Comparison of ENCODE assay signal across 9 cellular contexts in genomic region chr12:104055686-104056388, GRCh38. TPM values are rescaled to one million over a fixed set of nuclear protein-coding genes. Genes with fewer than 3 reads are reported as not detected.
A peak's percentile ranks its signal among the peaks of the same experiment; 100 is the strongest.
DNase-seq lines count a peak whose midpoint lies in the region; ATAC-seq and TF ChIP-seq lines count a peak whose summit lies in the region.
"Had no signal": no experiment of that assay in that cellular context is flagged by ENCODE, and none has a peak within 500 bp of the region (broad histone marks: within the 10 kb centered on the region; RNA-seq: fewer than 3 reads in every experiment).

No MANE protein-coding gene starts in this region.

- POLR2A ChIA-PET in HEK293T (lab: Yijun Ruan, JAX) = interaction anchor here (1.2 kb wide), 1 partner anchor 9 kb away, joined by 3 read pairs; the partner anchor contains the start of gene HCFC2

- DNase-seq in GM04503 (ENCODE audit: low read depth) (peak; percentile 28), NCI-H748 treated with DMSO at 0.1 percent for 48 hours (lab: John Stamatoyannopoulos, UW) (peak; percentile 24), fibroblast of mammary gland (ENCODE audit: low read depth) (peak; percentile 42), pulmonary artery endothelial cell (ENCODE audit: low read depth, low spot score) (peak; percentile 60), HEK293T (ENCODE audit: extremely low spot score) (no peak), middle frontal gyrus (ENCODE audit: extremely low spot score, low spot score) (no peak)
- no peak for DNase-seq in activated CD4-positive, alpha-beta T cell treated with anti-CD3 and anti-CD28 coated beads, Interleukin-2, amount 50 U/mL, for 48 hours
- DNase-seq: cortex of kidney had no signal

- CTCF ChIA-PET in HEK293T (lab: Yijun Ruan, JAX) = no interaction called here

- ATAC-seq in GM21526 (IDR thresholded peaks at IDR 0.05; ENCODE audit: low FRiP score, unreplicated experiment) = no peak

- H3K4me3 ChIP-seq in fibroblast of mammary gland (ENCODE audit: control insufficient read depth, low read depth, low read length) = no peak overlapping the region

- no peak for TF ChIP-seq CTCF in fibroblast of mammary gland (conservative IDR thresholded peaks at IDR 0.05; ENCODE audit: control insufficient read depth, insufficient read depth, low read depth, low read length)

TF ChIP-seq in HEK293T, 16 proteins besides CTCF, POLR2A, EP300 and RAD21:
- TF ChIP-seq SUZ12 (IDR thresholded peaks at IDR 0.05) (no peak), SP1 (IDR thresholded peaks at IDR 0.05) (no peak), FOXA1 (IDR thresholded peaks at IDR 0.05) (no peak)

RNA-seq across cellular contexts. Expression of gene GLT8D2, which starts 5.8 kb away (rescaled TPM):
- 3.4 and 6.0 TPM in 2 replicates for total RNA-seq in pulmonary artery endothelial cell

RNA-seq across cellular contexts. Expression of gene HCFC2, which starts 8.5 kb away (rescaled TPM):
- total RNA-seq in pulmonary artery endothelial cell = 13.5 and 30.4 TPM in 2 replicates

Comparison
In these comparisons a context has a peak if more than half of its experiments do, and no peak if none do; other contexts are left out.
1. DNase-seq: peak in GM04503 (single experiment), NCI-H748 treated with DMSO at 0.1 percent for 48 hours (single experiment), fibroblast of mammary gland (single experiment) and pulmonary artery endothelial cell (single experiment); none in activated CD4-positive, alpha-beta T cell treated with anti-CD3 and anti-CD28 coated beads, Interleukin-2, amount 50 U/mL, for 48 hours (0 of 2), HEK293T (single experiment) and middle frontal gyrus (single experiment).